Comparison of ENCODE assay signal across 20 cellular contexts in genomic region chr10:85978566-85979358, GRCh38.
DNase-seq lines count a peak whose midpoint lies in the region; ATAC-seq and TF ChIP-seq lines count a peak whose summit lies in the region.
"Had no signal": no experiment of that assay in that cellular context is flagged by ENCODE, and none has a peak within 500 bp of the region (broad histone marks: within the 10 kb centered on the region; RNA-seq: fewer than 3 reads in every experiment).

No MANE protein-coding gene starts in this region.

- H3K9me3 ChIP-seq in breast epithelium (no peaks in the 10 kb centered on the region), vagina (no peaks in the 10 kb centered on the region)
- H3K9me3 ChIP-seq: BLaER1 treated with 17β-estradiol and CSF1 and Interleukin-3, amounts not matched to agents 10 nM and 100 nM; SJSA1 had no signal

- peaks cover 13% of the 10 kb centered on the region for H3K9me3 Mint-ChIP-seq in MCF 10A (ENCODE audit: unreplicated experiment)
- H3K9me3 Mint-ChIP-seq in WTC11, result no peaks in the 10 kb centered on the region
- H3K9me3 Mint-ChIP-seq: CD8-positive, alpha-beta T cell had no signal

- H3K27ac ChIP-seq in breast epithelium, result no peak overlapping the region
- no peak overlapping the region for H3K27ac ChIP-seq in foreskin keratinocyte
- no peak overlapping the region for H3K27ac ChIP-seq in vagina
- H3K27ac ChIP-seq: BLaER1 treated with 17β-estradiol and CSF1 and Interleukin-3, amounts not matched to agents 10 nM and 100 nM; PC-9; SJSA1 had no signal

- no peaks in the 10 kb centered on the region for H3K27me3 Mint-ChIP-seq in MCF 10A (ENCODE audit: insufficient read depth, unreplicated experiment)
- no peaks in the 10 kb centered on the region for H3K27me3 Mint-ChIP-seq in WTC11 (ENCODE audit: low read depth)

- H3K36me3 ChIP-seq in breast epithelium (no peaks in the 10 kb centered on the region), vagina (no peaks in the 10 kb centered on the region)
- H3K36me3 ChIP-seq: BLaER1 treated with 17β-estradiol and CSF1 and Interleukin-3, amounts not matched to agents 10 nM and 100 nM; SJSA1 had no signal

- no TSS peak for BruUV-seq in MCF 10A (replicated peaks; lab: Mats Ljungman, UMichigan)

- H3K4me3 ChIP-seq in breast epithelium (no peak overlapping the region), vagina (no peak overlapping the region)
- H3K4me3 ChIP-seq: BLaER1 treated with 17β-estradiol and CSF1 and Interleukin-3, amounts not matched to agents 10 nM and 100 nM; PC-9; SJSA1 had no signal

- H3K4me3 Mint-ChIP-seq in MCF 10A (ENCODE audit: unreplicated experiment) (no peak overlapping the region), WTC11 (no peak overlapping the region)
- H3K4me3 Mint-ChIP-seq: CD8-positive, alpha-beta T cell had no signal

- peak; percentile 41 for DNase-seq in MCF 10A (ENCODE audit: unreplicated experiment)
- DNase-seq in breast epithelium (ENCODE audit: low spot score in 2 of 2), result no peak
- DNase-seq in WTC11 (ENCODE audit: low spot score), result no peak
- peak; percentile 76 to 87 for DNase-seq in foreskin keratinocyte
- DNase-seq in vagina (ENCODE audit: extremely low spot score in 2 of 2), result peak; percentile 52 to 58
- no peak for DNase-seq in hypothalamus (lab: John Stamatoyannopoulos, UW)
- DNase-seq in occipital lobe (lab: John Stamatoyannopoulos, UW), result no peak
- DNase-seq: Calu3; CD8-positive, alpha-beta T cell; GOT3; KBM-7; NCI-H1436; NCI-H1930; NCI-H2171; NCI-H446 treated with DMSO at 0.1 percent for 48 hours; NCI-H82; PC-9 had no signal

- intact Hi-C loops in MCF 10A (cut with micrococcal nuclease), result no loop called here
- intact Hi-C loops in breast epithelium (cut with DNase I; ENCODE audit: low total_unique reads), result no loop called here
- intact Hi-C loops in vagina (cut with DNase I), result no loop called here

- H3K4me1 ChIP-seq in breast epithelium (no peaks in the 10 kb centered on the region), foreskin keratinocyte (peaks cover 16% of the 10 kb centered on the region), vagina (no peaks in the 10 kb centered on the region)
- H3K4me1 ChIP-seq: SJSA1 had no signal

- POLR2A ChIA-PET in MCF 10A (lab: Yijun Ruan, JAX) (interaction anchor here (0.6 kb wide), 2 partner anchors 20 to 22 kb away, joined by 3 read pairs; no protein-coding TSS in a partner anchor), WTC11 (lab: Charles Lee) (no interaction called here)

- TF ChIP-seq POLR2A in breast epithelium (IDR thresholded peaks at IDR 0.05) (no peak), vagina (IDR thresholded peaks at IDR 0.05) (no peak)

- no peak for TF ChIP-seq CTCF in MCF 10A (IDR thresholded peaks at IDR 0.05; ENCODE audit: unreplicated experiment)
- no peak for TF ChIP-seq CTCF in breast epithelium (IDR thresholded peaks at IDR 0.05)
- TF ChIP-seq CTCF in WTC11 (IDR thresholded peaks at IDR 0.05), result no peak
- no peak for TF ChIP-seq CTCF in foreskin keratinocyte (conservative IDR thresholded peaks at IDR 0.05)
- TF ChIP-seq CTCF in vagina (IDR thresholded peaks at IDR 0.05), result no peak

- ATAC-seq in WTC11 (peak; percentile 56), foreskin keratinocyte (peak; percentile 99)
- ATAC-seq: CD8-positive, alpha-beta T cell; HepG2 had no signal

- H3K27me3 ChIP-seq in breast epithelium, result no peaks in the 10 kb centered on the region
- no peaks in the 10 kb centered on the region for H3K27me3 ChIP-seq in foreskin keratinocyte
- H3K27me3 ChIP-seq in vagina, result no peaks in the 10 kb centered on the region
- H3K27me3 ChIP-seq: BLaER1 treated with 17β-estradiol and CSF1 and Interleukin-3, amounts not matched to agents 10 nM and 100 nM; SJSA1 had no signal

- CTCF ChIA-PET in MCF 10A (lab: Yijun Ruan, JAX) (interaction anchor here (0.6 to 1.0 kb wide), 2 partner anchors 17 to 525 kb away, joined by 3 to 4 read pairs; no protein-coding TSS in a partner anchor), WTC11 (lab: Charles Lee) (no interaction called here)

- H3K36me3 Mint-ChIP-seq in MCF 10A (ENCODE audit: insufficient read depth, unreplicated experiment), result peaks cover 6% of the 10 kb centered on the region
- no peaks in the 10 kb centered on the region for H3K36me3 Mint-ChIP-seq in WTC11
- H3K36me3 Mint-ChIP-seq: CD8-positive, alpha-beta T cell had no signal

- H3K27ac Mint-ChIP-seq in MCF 10A (ENCODE audit: low read depth, unreplicated experiment) (no peak overlapping the region), WTC11 (no peak overlapping the region)
- H3K27ac Mint-ChIP-seq: CD8-positive, alpha-beta T cell had no signal

- H3K4me1 Mint-ChIP-seq in MCF 10A (ENCODE audit: insufficient read depth, unreplicated experiment), result no peaks in the 10 kb centered on the region
- peaks cover 11% of the 10 kb centered on the region for H3K4me1 Mint-ChIP-seq in WTC11

TF ChIP-seq in WTC11, 78 proteins besides CTCF, POLR2A, EP300 and RAD21:
- no peak for TF ChIP-seq CREB1 (CRISPR knock-in tag; IDR thresholded peaks at IDR 0.05)

Comparison
In these comparisons a context has a peak if more than half of its experiments do, and no peak if none do; other contexts are left out.
1. DNase-seq: peak in MCF 10A (single experiment), foreskin keratinocyte (2 of 2) and vagina (2 of 2); none in breast epithelium (0 of 2), WTC11 (single experiment), hypothalamus (0 of 51) and occipital lobe (single experiment).